ENCODE assay signal across 27 cellular contexts in genomic region chr1:204415351-204415750, GRCh38. TPM values are rescaled to one million over a fixed set of nuclear protein-coding genes. Genes with fewer than 3 reads are reported as not detected.
DNase-seq lines count a peak whose midpoint lies in the region; ATAC-seq and TF ChIP-seq lines count a peak whose summit lies in the region.
"Had no signal": no experiment of that assay in that cellular context is flagged by ENCODE, and none has a peak within 500 bp of the region (broad histone marks: within the 10 kb centered on the region; RNA-seq: fewer than 3 reads in every experiment).

No MANE protein-coding gene starts in this region.

- intact Hi-C loops in body of pancreas (cut with DNase I): no loop called here
- intact Hi-C loops in stomach (cut with DNase I; ENCODE audit: low total_unique reads): no loop called here
- intact Hi-C loops in MCF 10A (cut with micrococcal nuclease): no loop called here

- H3K4me3 ChIP-seq in body of pancreas: no peak overlapping the region
- no peak overlapping the region for H3K4me3 ChIP-seq in stomach
- H3K4me3 ChIP-seq: GM23248, MG63 had no signal

- no peaks in the 10 kb centered on the region for H3K9me3 ChIP-seq in body of pancreas
- H3K9me3 ChIP-seq in stomach: no peaks in the 10 kb centered on the region
- H3K9me3 ChIP-seq: BE2C, MG63 had no signal

- POLR2A ChIA-PET in MCF 10A (lab: Yijun Ruan, JAX): interaction anchor here (0.6 to 6.6 kb wide), 9 partner anchors 13 to 121 kb away, joined by 3 to 111 read pairs (median 8); partner anchors contain the start of gene PIK3C2B

- CTCF ChIA-PET in activated CD8-positive, alpha-beta memory T cell treated with anti-CD3 and anti-CD28 coated beads, Interleukin-2, amount 10 ng/mL, durations not matched to agents 7 days and 5 days (lab: Charles Lee): interaction anchor here (1.1 to 3.5 kb wide), 5 partner anchors 16 to 392 kb away, joined by 3 to 16 read pairs (median 5); no protein-coding TSS in a partner anchor
- CTCF ChIA-PET in MCF 10A (lab: Yijun Ruan, JAX): interaction anchor here (0.6 to 3.9 kb wide), 11 partner anchors 14 to 392 kb away, joined by 3 to 33 read pairs (median 4); partner anchors contain the start of gene PIK3C2B

- H3K27ac ChIP-seq in body of pancreas (peak overlapping the region in 3 of 4 donors; percentile 77 to 85 (median 84)), stomach (peak overlapping the region in 3 of 5 donors; percentile 86 to 89 (median 86))
- H3K27ac ChIP-seq: 22Rv1, GM23248 had no signal

- TF ChIP-seq EP300 in stomach (IDR thresholded peaks at IDR 0.05): no peak

- peaks cover 38% of the 10 kb centered on the region for H3K4me1 Mint-ChIP-seq in activated CD8-positive, alpha-beta memory T cell treated with anti-CD3 and anti-CD28 coated beads, Interleukin-2, amount 10 ng/mL, durations not matched to agents 7 days and 5 days
- H3K4me1 Mint-ChIP-seq in MCF 10A (ENCODE audit: insufficient read depth, unreplicated experiment): peaks cover 44% of the 10 kb centered on the region

- H3K36me3 ChIP-seq in body of pancreas (replicated peaks in 1 of 2; ENCODE audit: insufficient read depth in 1 of 2, low read depth in 2 of 2) (no peaks in the 10 kb centered on the region), stomach (no peaks in the 10 kb centered on the region)
- H3K36me3 ChIP-seq: BE2C had no signal

- WGBS in body of pancreas, 2 donors: 91 to 98% methylated on average over 3 of the region's 3 CpGs
- 93 to 98% (median 95%) methylated on average over 3 of the region's 3 CpGs for WGBS in stomach, 5 donors

- no peak for TF ChIP-seq POLR2A in body of pancreas (IDR thresholded peaks at IDR 0.05)
- no peak for TF ChIP-seq POLR2A in stomach (IDR thresholded peaks at IDR 0.05)

- no peaks in the 10 kb centered on the region for H3K27me3 ChIP-seq in body of pancreas
- H3K27me3 ChIP-seq in stomach: no peaks in the 10 kb centered on the region
- H3K27me3 ChIP-seq: BE2C, MG63 had no signal

- H3K9me3 Mint-ChIP-seq in activated CD8-positive, alpha-beta memory T cell treated with anti-CD3 and anti-CD28 coated beads, Interleukin-2, amount 10 ng/mL, durations not matched to agents 7 days and 5 days (ENCODE audit: low read depth): no peaks in the 10 kb centered on the region
- H3K9me3 Mint-ChIP-seq in MCF 10A (ENCODE audit: unreplicated experiment): no peaks in the 10 kb centered on the region

- H3K4me1 ChIP-seq in body of pancreas (peaks cover 54% of the 10 kb centered on the region), stomach (peaks cover 25 to 54% (median 40%) of the 10 kb centered on the region in 4 donors)

- no peak overlapping the region for H3K27ac Mint-ChIP-seq in activated CD8-positive, alpha-beta memory T cell treated with anti-CD3 and anti-CD28 coated beads, Interleukin-2, amount 10 ng/mL, durations not matched to agents 7 days and 5 days
- H3K27ac Mint-ChIP-seq in MCF 10A (ENCODE audit: low read depth, unreplicated experiment): no peak overlapping the region

- ATAC-seq in activated CD8-positive, alpha-beta memory T cell treated with anti-CD3 and anti-CD28 coated beads, Interleukin-2, amount 10 ng/mL, durations not matched to agents 7 days and 5 days: no peak
- ATAC-seq in body of pancreas: no peak
- ATAC-seq in GM21737 (IDR thresholded peaks at IDR 0.05; ENCODE audit: unreplicated experiment): no peak
- ATAC-seq: PC-3 had no signal

- peaks cover 7% of the 10 kb centered on the region for H3K36me3 Mint-ChIP-seq in activated CD8-positive, alpha-beta memory T cell treated with anti-CD3 and anti-CD28 coated beads, Interleukin-2, amount 10 ng/mL, durations not matched to agents 7 days and 5 days
- H3K36me3 Mint-ChIP-seq in MCF 10A (ENCODE audit: insufficient read depth, unreplicated experiment): peaks cover 23% of the 10 kb centered on the region

- TF ChIP-seq CTCF in body of pancreas (IDR thresholded peaks at IDR 0.05) (no peak), stomach (IDR thresholded peaks at IDR 0.05) (no peak), MCF 10A (IDR thresholded peaks at IDR 0.05; ENCODE audit: unreplicated experiment) (no peak)

- DNase-seq in activated CD8-positive, alpha-beta memory T cell treated with anti-CD3 and anti-CD28 coated beads, Interleukin-2, amount 10 ng/mL, durations not matched to agents 7 days and 5 days: peak; percentile 15
- DNase-seq in activated CD8-positive, alpha-beta memory T cell treated with anti-CD3 and anti-CD28 coated beads, Interleukin-2, amount 50 U/mL, for 4 hours: no peak
- no peak for DNase-seq in body of pancreas
- no peak for DNase-seq in stomach
- no peak for DNase-seq in amniotic stem cell (lab: John Stamatoyannopoulos, UW)
- no peak for DNase-seq in MCF 10A (ENCODE audit: unreplicated experiment)
- no peak for DNase-seq in iPS-NIHi11 (ENCODE audit: low spot score)
- DNase-seq: ACHN, BE2C, Calu3, DND-41, GM23248, H7, KBM-7, MG63, NCI-H1105 treated with DMSO at 0.1 percent for 48 hours, NCI-H146, NCI-H1930, NCI-H2107, NCI-H446, NCI-H524 treated with DMSO at 0.1 percent for 48 hours, NCI-H774, PC-3, Right ventricle myocardium superior had no signal

- H3K4me3 Mint-ChIP-seq in activated CD8-positive, alpha-beta memory T cell treated with anti-CD3 and anti-CD28 coated beads, Interleukin-2, amount 10 ng/mL, durations not matched to agents 7 days and 5 days: no peak overlapping the region
- H3K4me3 Mint-ChIP-seq in MCF 10A (ENCODE audit: unreplicated experiment): no peak overlapping the region

- H3K27me3 Mint-ChIP-seq in activated CD8-positive, alpha-beta memory T cell treated with anti-CD3 and anti-CD28 coated beads, Interleukin-2, amount 10 ng/mL, durations not matched to agents 7 days and 5 days: no peaks in the 10 kb centered on the region
- H3K27me3 Mint-ChIP-seq in MCF 10A (ENCODE audit: insufficient read depth, unreplicated experiment): no peaks in the 10 kb centered on the region

- no TSS peak for BruUV-seq in MCF 10A (replicated peaks; lab: Mats Ljungman, UMichigan)

RNA-seq across cellular contexts. Expression of gene PPP1R15B, which starts 3.7 kb away (rescaled TPM):
- 10 to 100 TPM; 75.5 to 81.7 TPM for total RNA-seq in activated CD8-positive, alpha-beta memory T cell treated with anti-CD3 and anti-CD28 coated beads, Interleukin-2, amount 10 ng/mL, durations not matched to agents 7 days and 5 days
- total RNA-seq in body of pancreas: 10 to 100 TPM; 32.9 to 34.3 TPM
- 10 to 100 TPM; 19.8 to 74.4 (median 51.6) TPM for total RNA-seq in stomach
- 10 to 100 TPM in 1 of 3 donors, 1 to 10 TPM in 2; 6.5 to 11.1 (median 9.3) TPM for polyA plus RNA-seq in stomach
- total RNA-seq in MCF 10A (2022): 86.0 and 94.8 TPM in 2 replicates

RNA-seq across cellular contexts. Expression of gene PLEKHA6, which starts 55.6 kb away (rescaled TPM):
- under 1 TPM; 0.02 to 0.29 TPM for total RNA-seq in activated CD8-positive, alpha-beta memory T cell treated with anti-CD3 and anti-CD28 coated beads, Interleukin-2, amount 10 ng/mL, durations not matched to agents 7 days and 5 days
- 10 to 100 TPM; 10.9 to 20.4 TPM for total RNA-seq in body of pancreas
- total RNA-seq in stomach: 10 to 100 TPM; 12.5 to 97.9 (median 39.1) TPM
- polyA plus RNA-seq in stomach: 10 to 100 TPM in 2 of 3 donors, 1 to 10 TPM in 1; 6.4 to 37.5 (median 32.1) TPM
- 65.9 and 75.9 TPM in 2 replicates for total RNA-seq in MCF 10A (2022)
- total RNA-seq: SK-MEL-5 had no signal

Comparison
In these comparisons a context has a peak if more than half of its experiments do, and no peak if none do; other contexts are left out.
1. RNA of gene PLEKHA6, which starts 55.6 kb away (total RNA-seq): 65.9 to 75.9 TPM in MCF 10A, 12.5 to 97.9 TPM in stomach and 10.9 to 20.4 TPM in body of pancreas; 0.02 to 0.29 TPM in activated CD8-positive, alpha-beta memory T cell treated with anti-CD3 and anti-CD28 coated beads, Interleukin-2, amount 10 ng/mL, durations not matched to agents 7 days and 5 days; every median in the first group is over 4 times any median in the second.